Comparison of ENCODE assay signal across 22 cellular contexts in genomic region chrX:112510629-112511028, GRCh38.
"Had no signal": no experiment of that assay in that cellular context is flagged by ENCODE, and none has a peak within 500 bp of the region (broad histone marks: within the 10 kb centered on the region; RNA-seq: fewer than 3 reads in every experiment).

No MANE protein-coding gene starts in this region.

- H3K36me3 Mint-ChIP-seq: mesothelial cell of epicardium had no signal

- FAIRE-seq: islet of Langerhans, keratinocyte had no signal

- H3K36me3 ChIP-seq: esophagus squamous epithelium, gastrocnemius medialis, heart left ventricle, left ventricle myocardium inferior, lower lobe of right lung had no signal

- H3K4me3 ChIP-seq: coronary artery, dorsolateral prefrontal cortex, esophagus squamous epithelium, gastrocnemius medialis, heart left ventricle, left ventricle myocardium inferior, lower lobe of right lung, mucosa of descending colon had no signal

- H3K9me3 ChIP-seq: esophagus squamous epithelium, gastrocnemius medialis, lower lobe of right lung had no signal

- DNase-seq: dermis blood vessel endothelial cell; dorsolateral prefrontal cortex; effector CD4-positive, alpha-beta T cell; effector memory CD4-positive, alpha-beta T cell; erythroblast; esophagus squamous epithelium; foreskin fibroblast; foreskin melanocyte; gastrocnemius medialis; heart left ventricle; hippocampal formation; left cardiac atrium; left ventricle myocardium inferior; lower lobe of right lung; mesenchymal stem cell; mucosa of descending colon had no signal

- H3K4me1 ChIP-seq: esophagus squamous epithelium, gastrocnemius medialis, heart left ventricle, left ventricle myocardium inferior, lower lobe of right lung had no signal

- H3K27me3 ChIP-seq: esophagus squamous epithelium, gastrocnemius medialis, heart left ventricle had no signal

- H3K27ac ChIP-seq: coronary artery, dorsolateral prefrontal cortex, epithelial cell of prostate, esophagus squamous epithelium, gastrocnemius medialis, heart left ventricle, left ventricle myocardium inferior, lower lobe of right lung had no signal

- H3K4me3 Mint-ChIP-seq: mesothelial cell of epicardium had no signal

- H3K4me1 Mint-ChIP-seq: mesothelial cell of epicardium had no signal

- H3K27ac Mint-ChIP-seq: mesothelial cell of epicardium had no signal

- ATAC-seq: esophagus mucosa, gastrocnemius medialis, heart left ventricle, left cardiac atrium, lower lobe of right lung, mucosa of descending colon had no signal
